20 cellular contexts compared by ENCODE assay signal in the genomic region with DNA sequence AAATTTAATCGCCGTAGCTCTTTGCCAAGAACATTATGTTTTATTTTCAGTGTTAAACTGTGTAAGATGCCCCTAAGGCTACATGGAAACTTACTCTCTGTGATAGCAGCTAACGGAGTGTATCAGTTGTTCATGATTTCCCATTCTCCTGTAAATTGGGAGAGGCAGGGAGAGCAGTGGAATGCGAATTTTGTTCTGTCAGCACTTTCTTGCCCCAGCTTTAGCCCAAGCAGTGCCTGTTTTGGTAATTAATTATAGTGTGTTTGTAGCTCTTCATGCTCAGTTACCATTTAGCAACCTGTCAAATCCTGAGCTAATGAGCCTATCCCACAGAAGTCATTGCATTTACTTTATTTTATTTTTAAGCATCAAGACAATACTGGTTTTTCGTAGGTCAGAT.
"Had no signal": no experiment of that assay in that cellular context is flagged by ENCODE, and none has a peak within 500 bp of the region (broad histone marks: within the 10 kb centered on the region; RNA-seq: fewer than 3 reads in every experiment).

No MANE protein-coding gene starts in this region.

- H3K27me3 ChIP-seq: dorsolateral prefrontal cortex, left lung, right atrium auricular region, sigmoid colon, stomach, tibial artery had no signal

- H3K9ac ChIP-seq: neural progenitor cell, parathyroid adenoma had no signal

- H3K4me2 ChIP-seq: neural progenitor cell had no signal

- H3K9me3 ChIP-seq: left lung, right atrium auricular region, tibial artery had no signal

- FAIRE-seq: colon, frontal cortex, kidney had no signal

- DNase-seq: dorsolateral prefrontal cortex; effector CD4-positive, alpha-beta T cell; head of caudate nucleus; kidney; left lung; mesendoderm; midbrain; naive thymus-derived CD4-positive, alpha-beta T cell; sigmoid colon; stimulated activated CD4-positive, alpha-beta T cell treated with anti-CD3 and anti-CD28 coated beads, Interleukin-2, amount 100 ng/mL, for 24 hours; stimulated activated CD4-positive, alpha-beta T cell treated with anti-CD3 and anti-CD28 coated beads, Interleukin-4, amount 100 ng/mL, for 24 hours; stimulated activated naive CD4-positive, alpha-beta T cell treated with Interleukin-2 at 50 U/mL for 16 hours; stomach; tibial artery had no signal

- H3K79me2 ChIP-seq: parathyroid adenoma had no signal

- ATAC-seq: left lung; naive thymus-derived CD4-positive, alpha-beta T cell; stimulated activated effector memory CD8-positive, alpha-beta T cell treated with anti-CD3 and anti-CD28 coated beads, Interleukin-12 subunit alpha, Interleukin-12 subunit beta, amount 100 ng/mL, for 72 hours had no signal

- H2AFZ ChIP-seq: neural progenitor cell, parathyroid adenoma had no signal

- H3K27ac ChIP-seq: dorsolateral prefrontal cortex, left lung, neural progenitor cell, parathyroid adenoma, right atrium auricular region, sigmoid colon, stomach, tibial artery had no signal

- H3K4me3 ChIP-seq: dorsolateral prefrontal cortex, left lung, neural progenitor cell, right atrium auricular region, sigmoid colon, stomach, tibial artery had no signal

- H3K4me1 ChIP-seq: left lung, parathyroid adenoma, right atrium auricular region, sigmoid colon, stomach, tibial artery had no signal

- H3K36me3 ChIP-seq: left lung, neural progenitor cell, right atrium auricular region, sigmoid colon, stomach, tibial artery had no signal
